In genomic region chr12:105083041-105083440, GRCh38 we compare ENCODE assay signal across 12 cellular contexts. TPM values are rescaled to one million over a fixed set of nuclear protein-coding genes. Genes with fewer than 3 reads are reported as not detected.
DNase-seq lines count a peak whose midpoint lies in the region; TF ChIP-seq lines count a peak whose summit lies in the region.
"Had no signal": no experiment of that assay in that cellular context is flagged by ENCODE, and none has a peak within 500 bp of the region (broad histone marks: within the 10 kb centered on the region; RNA-seq: fewer than 3 reads in every experiment).

No MANE protein-coding gene starts in this region.

- H3K27ac Mint-ChIP-seq in activated naive CD4-positive, alpha-beta T cell treated with anti-CD3 and anti-CD28 coated beads for 36 hours = no peak overlapping the region
- H3K27ac Mint-ChIP-seq in activated naive CD8-positive, alpha-beta T cell treated with anti-CD3 and anti-CD28 coated beads for 36 hours = no peak overlapping the region
- H3K27ac Mint-ChIP-seq: activated CD4-positive, alpha-beta memory T cell treated with anti-CD3 and anti-CD28 coated beads, Interleukin-2, amount 10 ng/mL, durations not matched to agents 7 days and 5 days; CD4-positive, CD25-positive, alpha-beta regulatory T cell had no signal

- peaks cover 0 to 22% (median 8%) of the 10 kb centered on the region in 4 donors for H3K4me1 ChIP-seq in tibial artery

- H3K36me3 Mint-ChIP-seq in activated naive CD4-positive, alpha-beta T cell treated with anti-CD3 and anti-CD28 coated beads for 36 hours (ENCODE audit: low read depth) = peaks cover 2% of the 10 kb centered on the region
- no peaks in the 10 kb centered on the region for H3K36me3 Mint-ChIP-seq in activated naive CD8-positive, alpha-beta T cell treated with anti-CD3 and anti-CD28 coated beads for 36 hours
- H3K36me3 Mint-ChIP-seq: CD4-positive, CD25-positive, alpha-beta regulatory T cell had no signal

- no peaks in the 10 kb centered on the region for H3K9me3 ChIP-seq in tibial artery
- H3K9me3 ChIP-seq: heart right ventricle had no signal

- H3K4me3 Mint-ChIP-seq in activated naive CD4-positive, alpha-beta T cell treated with anti-CD3 and anti-CD28 coated beads for 36 hours = peak overlapping the region; percentile 87
- peak overlapping the region; percentile 42 for H3K4me3 Mint-ChIP-seq in activated naive CD8-positive, alpha-beta T cell treated with anti-CD3 and anti-CD28 coated beads for 36 hours

- CTCF ChIA-PET in activated naive CD4-positive, alpha-beta T cell treated with anti-CD3 and anti-CD28 coated beads for 36 hours (lab: Charles Lee) = interaction anchor here (0.6 to 1.3 kb wide), 4 partner anchors 33 to 701 kb away, joined by 3 to 4 read pairs (median 3); no protein-coding TSS in a partner anchor

- H3K27me3 Mint-ChIP-seq in activated naive CD4-positive, alpha-beta T cell treated with anti-CD3 and anti-CD28 coated beads for 36 hours (ENCODE audit: low read depth) = peaks cover 21% of the 10 kb centered on the region
- peaks cover 33% of the 10 kb centered on the region for H3K27me3 Mint-ChIP-seq in activated naive CD8-positive, alpha-beta T cell treated with anti-CD3 and anti-CD28 coated beads for 36 hours

- H3K9me3 Mint-ChIP-seq in activated naive CD4-positive, alpha-beta T cell treated with anti-CD3 and anti-CD28 coated beads for 36 hours = no peaks in the 10 kb centered on the region
- peaks cover 9% of the 10 kb centered on the region for H3K9me3 Mint-ChIP-seq in activated naive CD8-positive, alpha-beta T cell treated with anti-CD3 and anti-CD28 coated beads for 36 hours

- H3K27me3 ChIP-seq in tibial artery = no peaks in the 10 kb centered on the region

- peaks cover 8% of the 10 kb centered on the region for H3K4me1 Mint-ChIP-seq in activated naive CD4-positive, alpha-beta T cell treated with anti-CD3 and anti-CD28 coated beads for 36 hours (ENCODE audit: low read depth)
- H3K4me1 Mint-ChIP-seq in activated naive CD8-positive, alpha-beta T cell treated with anti-CD3 and anti-CD28 coated beads for 36 hours = peaks cover 6% of the 10 kb centered on the region

- no peak for TF ChIP-seq CTCF in foreskin fibroblast (IDR thresholded peaks at IDR 0.05; ENCODE audit: low read depth, low read length)
- TF ChIP-seq CTCF in tibial artery (IDR thresholded peaks at IDR 0.05) = no peak
- TF ChIP-seq CTCF in GM13977 (IDR thresholded peaks at IDR 0.05; ENCODE audit: extremely low read depth, insufficient read depth, missing control alignments) = no peak

- no peaks in the 10 kb centered on the region for H3K36me3 ChIP-seq in tibial artery
- H3K36me3 ChIP-seq: heart right ventricle had no signal

- peak overlapping the region; percentile 79 to 99 for H3K4me3 ChIP-seq in foreskin fibroblast (ENCODE audit: low read depth in 1 of 2, low read length in 2 of 2)
- peak overlapping the region; percentile 60 to 84 for H3K4me3 ChIP-seq in tibial artery

- intact Hi-C loops in activated naive CD4-positive, alpha-beta T cell treated with anti-CD3 and anti-CD28 coated beads for 36 hours (cut with micrococcal nuclease) = no loop called here
- intact Hi-C loops in tibial artery (cut with DNase I; ENCODE audit: low total_unique reads) = no loop called here

- in situ Hi-C loops in GM13977 (cut with MboI; ENCODE audit: low pct_unique_long_range_greater_than_20kb, low sequenced_read_pairs, unreplicated experiment) = no loop called here

- peak overlapping the region; percentile 65 to 76 for H3K27ac ChIP-seq in tibial artery

- no peak for DNase-seq in activated naive CD4-positive, alpha-beta T cell treated with anti-CD3 and anti-CD28 coated beads for 36 hours
- DNase-seq in activated naive CD4-positive, alpha-beta T cell treated with anti-CD3 and anti-CD28 coated beads, Interleukin-2, amount 50 U/mL, for 16 hours = no peak
- DNase-seq in activated naive CD8-positive, alpha-beta T cell treated with anti-CD3 and anti-CD28 coated beads for 36 hours = no peak
- DNase-seq in foreskin fibroblast (peak in 1 of 2 donors; percentile 24), tibial artery (no peak), GM13977 (ENCODE audit: low spot score) (no peak), GM03348 (ENCODE audit: low spot score) (no peak)
- DNase-seq in stimulated activated CD4-positive, alpha-beta T cell treated with anti-CD3 and anti-CD28 coated beads, Interleukin-1b, Interleukin-23, amount 100 ng/mL, for 48 hours = no peak
- DNase-seq: activated CD4-positive, alpha-beta memory T cell treated with anti-CD3 and anti-CD28 coated beads, Interleukin-2, amount 10 ng/mL, durations not matched to agents 7 days and 5 days; CD4-positive, CD25-positive, alpha-beta regulatory T cell; NCI-H187 treated with DMSO at 0.1 percent for 48 hours had no signal

RNA-seq across cellular contexts. Expression of gene ALDH1L2, which starts 1.2 kb away (rescaled TPM):
- total RNA-seq in activated naive CD4-positive, alpha-beta T cell treated with anti-CD3 and anti-CD28 coated beads for 36 hours = 10 to 100 TPM; 12.2 to 14.3 TPM
- total RNA-seq in activated naive CD8-positive, alpha-beta T cell treated with anti-CD3 and anti-CD28 coated beads for 36 hours = 1 to 10 TPM; 4.8 to 5.9 TPM
- total RNA-seq: CD4-positive, CD25-positive, alpha-beta regulatory T cell had no signal

RNA-seq across cellular contexts. Expression of gene WASHC4, which starts 24.5 kb away (rescaled TPM):
- 10 to 100 TPM; 23.7 to 26.0 TPM for total RNA-seq in activated naive CD4-positive, alpha-beta T cell treated with anti-CD3 and anti-CD28 coated beads for 36 hours
- 10 to 100 TPM; 29.6 to 30.9 TPM for total RNA-seq in activated naive CD8-positive, alpha-beta T cell treated with anti-CD3 and anti-CD28 coated beads for 36 hours
